Comparison of ENCODE assay signal across 23 cellular contexts in genomic region chr5:18799482-18800128, GRCh38.
"Had no signal": no experiment of that assay in that cellular context is flagged by ENCODE, and none has a peak within 500 bp of the region (broad histone marks: within the 10 kb centered on the region; RNA-seq: fewer than 3 reads in every experiment).

No MANE protein-coding gene starts in this region.

- H3K36me3 Mint-ChIP-seq: activated naive CD4-positive, alpha-beta T cell treated with anti-CD3 and anti-CD28 coated beads, Interleukin-2, amount 10 ng/mL, durations not matched to agents 7 days and 5 days had no signal

- H3K27me3 Mint-ChIP-seq: activated CD4-positive, alpha-beta T cell treated with anti-CD3 and anti-CD28 coated beads for 36 hours; activated naive CD4-positive, alpha-beta T cell treated with anti-CD3 and anti-CD28 coated beads, Interleukin-2, amount 10 ng/mL, durations not matched to agents 7 days and 5 days; dendritic cell treated with granulocyte-macrophage colony-stimulating factor and Interleukin-4, amounts not matched to agents 40 ng/mL and 50 ng/mL, for 4 days had no signal

- DNase-seq: activated CD4-positive, alpha-beta T cell treated with anti-CD3 and anti-CD28 coated beads for 36 hours; activated CD4-positive, alpha-beta T cell treated with anti-CD3 and anti-CD28 coated beads, Interleukin-2, amount 50 U/mL, for 4 hours; activated CD4-positive, CD25-positive, alpha-beta regulatory T cell; activated effector memory CD4-positive, alpha-beta T cell treated with anti-CD3 and anti-CD28 coated beads, Interleukin-2, amount 50 U/mL, for 16 hours; activated naive CD4-positive, alpha-beta T cell treated with anti-CD3 and anti-CD28 coated beads, Interleukin-2, amount 10 ng/mL, durations not matched to agents 7 days and 5 days; amniotic stem cell; central memory CD4-positive, alpha-beta T cell; esophagus squamous epithelium; foreskin melanocyte; heart right ventricle; right lobe of liver; stimulated activated CD4-positive, alpha-beta T cell treated with anti-CD3 and anti-CD28 coated beads, Interleukin-12 subunit alpha, Interleukin-12 subunit beta, amount 100 ng/mL, for 4 hours; stimulated activated CD4-positive, alpha-beta T cell treated with anti-CD3 and anti-CD28 coated beads, Interleukin-4, amount 100 ng/mL, for 1 hour; stimulated activated naive CD8-positive, alpha-beta T cell treated with anti-CD3 and anti-CD28 coated beads, Interleukin-15, Interleukin-2, amounts not matched to agents 100 U/mL and 50 U/mL, for 24 hours; T-helper 9 cell; testis; transverse colon had no signal

- H3K27ac ChIP-seq: esophagus squamous epithelium, heart right ventricle, left lung, neutrophil, right lobe of liver, testis, transverse colon had no signal

- H3K9me3 ChIP-seq: esophagus squamous epithelium, heart right ventricle, left lung, neutrophil, right lobe of liver, testis, transverse colon had no signal

- H3K4me1 Mint-ChIP-seq: activated CD4-positive, alpha-beta T cell treated with anti-CD3 and anti-CD28 coated beads for 36 hours; activated naive CD4-positive, alpha-beta T cell treated with anti-CD3 and anti-CD28 coated beads, Interleukin-2, amount 10 ng/mL, durations not matched to agents 7 days and 5 days; nephron had no signal

- H3K4me3 ChIP-seq: esophagus squamous epithelium, heart right ventricle, left lung, lung, right lobe of liver, testis, transverse colon had no signal

- ATAC-seq: activated CD4-positive, alpha-beta T cell treated with anti-CD3 and anti-CD28 coated beads for 36 hours; heart right ventricle; left lung; right lobe of liver; stimulated activated naive CD8-positive, alpha-beta T cell treated with anti-CD3 and anti-CD28 coated beads, Interleukin-15, Interleukin-2, amounts not matched to agents 100 U/mL and 50 U/mL, for 24 hours had no signal

- H3K4me3 Mint-ChIP-seq: activated CD4-positive, alpha-beta T cell treated with anti-CD3 and anti-CD28 coated beads for 36 hours; activated naive CD4-positive, alpha-beta T cell treated with anti-CD3 and anti-CD28 coated beads, Interleukin-2, amount 10 ng/mL, durations not matched to agents 7 days and 5 days; dendritic cell treated with granulocyte-macrophage colony-stimulating factor and Interleukin-4, amounts not matched to agents 40 ng/mL and 50 ng/mL, for 4 days; nephron; T-helper 1 cell treated with Interleukin-12 subunit alpha and Interleukin-12 subunit beta and Interleukin-4 antibody, amounts not matched to agents 30 μg/mL and 1 μg/mL, for 36 hours had no signal

- H3K4me1 ChIP-seq: esophagus squamous epithelium, heart right ventricle, left lung, right lobe of liver, testis, transverse colon had no signal

- H3K27ac Mint-ChIP-seq: activated CD4-positive, alpha-beta T cell treated with anti-CD3 and anti-CD28 coated beads for 36 hours; activated naive CD4-positive, alpha-beta T cell treated with anti-CD3 and anti-CD28 coated beads, Interleukin-2, amount 10 ng/mL, durations not matched to agents 7 days and 5 days; dendritic cell treated with granulocyte-macrophage colony-stimulating factor and Interleukin-4, amounts not matched to agents 40 ng/mL and 50 ng/mL, for 4 days; nephron; T-helper 1 cell treated with Interleukin-12 subunit alpha and Interleukin-12 subunit beta and Interleukin-4 antibody, amounts not matched to agents 30 μg/mL and 1 μg/mL, for 36 hours had no signal

- H3K9me3 Mint-ChIP-seq: activated naive CD4-positive, alpha-beta T cell treated with anti-CD3 and anti-CD28 coated beads, Interleukin-2, amount 10 ng/mL, durations not matched to agents 7 days and 5 days; T-helper 1 cell treated with Interleukin-12 subunit alpha and Interleukin-12 subunit beta and Interleukin-4 antibody, amounts not matched to agents 30 μg/mL and 1 μg/mL, for 36 hours had no signal

- H3K27me3 ChIP-seq: esophagus squamous epithelium, heart right ventricle, left lung, neutrophil, right lobe of liver, testis, transverse colon had no signal

- H3K36me3 ChIP-seq: esophagus squamous epithelium, heart right ventricle, left lung, neutrophil, right lobe of liver, transverse colon had no signal
